In the genomic region with DNA sequence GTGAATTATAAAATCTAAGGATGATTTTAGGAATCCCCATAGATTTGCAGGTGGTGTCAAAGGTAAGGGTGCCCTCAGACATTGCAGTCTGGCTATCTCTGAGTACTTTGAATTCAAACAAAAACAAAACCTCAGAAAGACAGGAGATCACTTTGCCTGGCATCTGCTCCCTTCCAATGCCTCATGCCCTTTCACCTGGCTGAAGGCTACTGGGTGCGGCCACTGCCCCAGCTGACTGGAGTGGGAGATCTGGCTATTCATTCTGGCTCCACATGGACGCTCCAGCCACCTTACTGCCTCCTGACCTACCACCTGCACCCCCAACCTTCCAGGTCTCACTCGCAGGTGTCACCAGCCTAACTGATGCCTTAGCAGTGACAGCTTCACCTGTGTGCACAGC, we compare ENCODE assay signal across 4 cellular contexts. TPM values are rescaled to one million over a fixed set of nuclear protein-coding genes. Genes with fewer than 3 reads are reported as not detected.
"Had no signal": no experiment of that assay in that cellular context is flagged by ENCODE, and none has a peak within 500 bp of the region (broad histone marks: within the 10 kb centered on the region; RNA-seq: fewer than 3 reads in every experiment).

No MANE protein-coding gene starts in this region.

RNA-seq across cellular contexts. Expression of a gene that starts 23.3 kb away (rescaled TPM):
- total RNA-seq: smooth muscle cell had no signal

RNA-seq across cellular contexts. Expression of a gene that starts 28.0 kb away (rescaled TPM):
- total RNA-seq: kidney epithelial cell; naive thymus-derived CD8-positive, alpha-beta T cell; osteocyte had no signal
